In genomic region chrX:80216086-80216485, GRCh38 we compare ENCODE assay signal across 1 cellular context.
TF ChIP-seq lines count a peak whose summit lies in the region.

No MANE protein-coding gene starts in this region.

TF ChIP-seq in K562, 482 proteins besides CTCF, POLR2A, EP300 and RAD21 (continued from another document):
- TF ChIP-seq PCBP1 (IDR thresholded peaks at IDR 0.05; ENCODE audit: low read depth, low read length, poor library complexity, severe bottlenecking) (no peak), ATF3 (IDR thresholded peaks at IDR 0.05) (peak; percentile 61), ATF3 (CRISPR knock-in tag; conservative IDR thresholded peaks at IDR 0.05) (no peak), ZBTB43 (CRISPR knock-in tag; IDR thresholded peaks at IDR 0.05) (no peak)
TF ChIP-seq in K562: peak in this region for 4.
